ENCODE assay signal across 1 cellular context in genomic region chr14:36514278-36515104, GRCh38.
TF ChIP-seq lines count a peak whose summit lies in the region.

No MANE protein-coding gene starts in this region.

TF ChIP-seq in HepG2, 621 proteins besides CTCF, POLR2A, EP300 and RAD21 (continued from another document and continues in another):
- TF ChIP-seq, protein P1, sequence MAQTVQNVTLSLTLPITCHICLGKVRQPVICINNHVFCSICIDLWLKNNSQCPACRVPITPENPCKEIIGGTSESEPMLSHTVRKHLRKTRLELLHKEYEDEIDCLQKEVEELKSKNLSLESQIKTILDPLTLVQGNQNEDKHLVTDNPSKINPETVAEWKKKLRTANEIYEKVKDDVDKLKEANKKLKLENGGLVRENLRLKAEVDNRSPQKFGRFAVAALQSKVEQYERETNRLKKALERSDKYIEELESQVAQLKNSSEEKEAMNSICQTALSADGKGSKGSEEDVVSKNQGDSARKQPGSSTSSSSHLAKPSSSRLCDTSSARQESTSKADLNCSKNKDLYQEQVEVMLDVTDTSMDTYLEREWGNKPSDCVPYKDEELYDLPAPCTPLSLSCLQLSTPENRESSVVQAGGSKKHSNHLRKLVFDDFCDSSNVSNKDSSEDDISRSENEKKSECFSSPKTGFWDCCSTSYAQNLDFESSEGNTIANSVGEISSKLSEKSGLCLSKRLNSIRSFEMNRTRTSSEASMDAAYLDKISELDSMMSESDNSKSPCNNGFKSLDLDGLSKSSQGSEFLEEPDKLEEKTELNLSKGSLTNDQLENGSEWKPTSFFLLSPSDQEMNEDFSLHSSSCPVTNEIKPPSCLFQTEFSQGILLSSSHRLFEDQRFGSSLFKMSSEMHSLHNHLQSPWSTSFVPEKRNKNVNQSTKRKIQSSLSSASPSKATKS (CRISPR knock-in tag; IDR thresholded peaks at IDR 0.05): no peak
- 0 out of 2 replicates have a peak, but pooled peaks have one; percentile 29 for TF ChIP-seq TCF7 (IDR thresholded peaks at IDR 0.05; ENCODE audit: low read depth)
- TF ChIP-seq TMF1 (CRISPR knock-in tag; IDR thresholded peaks at IDR 0.05; ENCODE audit: low read depth): no peak
- no peak for TF ChIP-seq ZNF136 (CRISPR knock-in tag; IDR thresholded peaks at IDR 0.05; ENCODE audit: low read depth)
- TF ChIP-seq TFAP4 (IDR thresholded peaks at IDR 0.05; ENCODE audit: borderline replicate concordance, low read depth): no peak
- TF ChIP-seq, protein P2, sequence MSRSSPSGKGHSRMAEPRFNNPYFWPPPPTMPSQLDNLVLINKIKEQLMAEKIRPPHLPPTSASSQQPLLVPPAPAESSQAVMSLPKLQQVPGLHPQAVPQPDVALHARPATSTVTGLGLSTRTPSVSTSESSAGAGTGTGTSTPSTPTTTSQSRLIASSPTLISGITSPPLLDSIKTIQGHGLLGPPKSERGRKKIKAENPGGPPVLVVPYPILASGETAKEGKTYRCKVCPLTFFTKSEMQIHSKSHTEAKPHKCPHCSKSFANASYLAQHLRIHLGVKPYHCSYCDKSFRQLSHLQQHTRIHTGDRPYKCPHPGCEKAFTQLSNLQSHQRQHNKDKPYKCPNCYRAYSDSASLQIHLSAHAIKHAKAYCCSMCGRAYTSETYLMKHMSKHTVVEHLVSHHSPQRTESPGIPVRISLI (CRISPR knock-in tag; IDR thresholded peaks at IDR 0.05; ENCODE audit: borderline replicate concordance): no peak
- no peak for TF ChIP-seq BRD4 (CRISPR knock-in tag; IDR thresholded peaks at IDR 0.05)
- TF ChIP-seq SALL1 (CRISPR knock-in tag; IDR thresholded peaks at IDR 0.05): no peak
- no peak for TF ChIP-seq ZSCAN30 (CRISPR knock-in tag; IDR thresholded peaks at IDR 0.05)
- TF ChIP-seq ZNF740 (CRISPR knock-in tag; IDR thresholded peaks at IDR 0.05): no peak
- TF ChIP-seq EEA1 (CRISPR knock-in tag; IDR thresholded peaks at IDR 0.05; ENCODE audit: borderline replicate concordance): no peak
- peak; percentile 48; the same call in 1 of the 2 replicates for TF ChIP-seq ZNF446 (CRISPR knock-in tag; IDR thresholded peaks at IDR 0.05)
- TF ChIP-seq ZMYM4 (CRISPR knock-in tag; IDR thresholded peaks at IDR 0.05): no peak
- no peak for TF ChIP-seq ZNF350 (CRISPR knock-in tag; IDR thresholded peaks at IDR 0.05; ENCODE audit: borderline replicate concordance, low read depth)
- no peak for TF ChIP-seq ZNF17 (CRISPR knock-in tag; IDR thresholded peaks at IDR 0.05)
- no peak for TF ChIP-seq JARID2 (CRISPR knock-in tag; IDR thresholded peaks at IDR 0.05; ENCODE audit: insufficient replicate concordance)
- 0 out of 2 replicates have a peak, but pooled peaks have one; percentile 36 for TF ChIP-seq ZNF30 (CRISPR knock-in tag; IDR thresholded peaks at IDR 0.05)
- TF ChIP-seq NR2F1 (CRISPR knock-in tag; IDR thresholded peaks at IDR 0.05): no peak
- TF ChIP-seq EHMT2 (IDR thresholded peaks at IDR 0.05; ENCODE audit: borderline replicate concordance, low read depth, low read length): no peak
- TF ChIP-seq ZFY (CRISPR knock-in tag; IDR thresholded peaks at IDR 0.05): no peak
- TF ChIP-seq ZNF263 (CRISPR knock-in tag; IDR thresholded peaks at IDR 0.05): no peak
- TF ChIP-seq ISL2 (CRISPR knock-in tag; IDR thresholded peaks at IDR 0.05): no peak
- no peak for TF ChIP-seq RCOR2 (CRISPR knock-in tag; IDR thresholded peaks at IDR 0.05)
- peak; percentile 98 for TF ChIP-seq EZH2 (conservative IDR thresholded peaks at IDR 0.05; ENCODE audit: low read depth, low read length)
- no peak for TF ChIP-seq TSC22D2 (CRISPR knock-in tag; IDR thresholded peaks at IDR 0.05; ENCODE audit: borderline replicate concordance)
- TF ChIP-seq ZNF737 (CRISPR knock-in tag; IDR thresholded peaks at IDR 0.05; ENCODE audit: borderline replicate concordance): no peak
- TF ChIP-seq, protein P3, sequence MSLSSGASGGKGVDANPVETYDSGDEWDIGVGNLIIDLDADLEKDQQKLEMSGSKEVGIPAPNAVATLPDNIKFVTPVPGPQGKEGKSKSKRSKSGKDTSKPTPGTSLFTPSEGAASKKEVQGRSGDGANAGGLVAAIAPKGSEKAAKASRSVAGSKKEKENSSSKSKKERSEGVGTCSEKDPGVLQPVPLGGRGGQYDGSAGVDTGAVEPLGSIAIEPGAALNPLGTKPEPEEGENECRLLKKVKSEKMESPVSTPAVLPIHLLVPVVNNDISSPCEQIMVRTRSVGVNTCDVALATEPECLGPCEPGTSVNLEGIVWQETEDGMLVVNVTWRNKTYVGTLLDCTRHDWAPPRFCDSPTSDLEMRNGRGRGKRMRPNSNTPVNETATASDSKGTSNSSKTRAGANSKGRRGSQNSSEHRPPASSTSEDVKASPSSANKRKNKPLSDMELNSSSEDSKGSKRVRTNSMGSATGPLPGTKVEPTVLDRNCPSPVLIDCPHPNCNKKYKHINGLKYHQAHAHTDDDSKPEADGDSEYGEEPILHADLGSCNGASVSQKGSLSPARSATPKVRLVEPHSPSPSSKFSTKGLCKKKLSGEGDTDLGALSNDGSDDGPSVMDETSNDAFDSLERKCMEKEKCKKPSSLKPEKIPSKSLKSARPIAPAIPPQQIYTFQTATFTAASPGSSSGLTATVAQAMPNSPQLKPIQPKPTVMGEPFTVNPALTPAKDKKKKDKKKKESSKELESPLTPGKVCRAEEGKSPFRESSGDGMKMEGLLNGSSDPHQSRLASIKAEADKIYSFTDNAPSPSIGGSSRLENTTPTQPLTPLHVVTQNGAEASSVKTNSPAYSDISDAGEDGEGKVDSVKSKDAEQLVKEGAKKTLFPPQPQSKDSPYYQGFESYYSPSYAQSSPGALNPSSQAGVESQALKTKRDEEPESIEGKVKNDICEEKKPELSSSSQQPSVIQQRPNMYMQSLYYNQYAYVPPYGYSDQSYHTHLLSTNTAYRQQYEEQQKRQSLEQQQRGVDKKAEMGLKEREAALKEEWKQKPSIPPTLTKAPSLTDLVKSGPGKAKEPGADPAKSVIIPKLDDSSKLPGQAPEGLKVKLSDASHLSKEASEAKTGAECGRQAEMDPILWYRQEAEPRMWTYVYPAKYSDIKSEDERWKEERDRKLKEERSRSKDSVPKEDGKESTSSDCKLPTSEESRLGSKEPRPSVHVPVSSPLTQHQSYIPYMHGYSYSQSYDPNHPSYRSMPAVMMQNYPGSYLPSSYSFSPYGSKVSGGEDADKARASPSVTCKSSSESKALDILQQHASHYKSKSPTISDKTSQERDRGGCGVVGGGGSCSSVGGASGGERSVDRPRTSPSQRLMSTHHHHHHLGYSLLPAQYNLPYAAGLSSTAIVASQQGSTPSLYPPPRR (CRISPR knock-in tag; IDR thresholded peaks at IDR 0.05; ENCODE audit: borderline replicate concordance): 0 out of 2 replicates have a peak, but pooled peaks have one; percentile 3
- no peak for TF ChIP-seq THYN1 (CRISPR knock-in tag; IDR thresholded peaks at IDR 0.05; ENCODE audit: borderline replicate concordance, low read depth)
- no peak for TF ChIP-seq KAT7 (CRISPR knock-in tag; IDR thresholded peaks at IDR 0.05; ENCODE audit: borderline replicate concordance)
- no peak for TF ChIP-seq ELF3 (CRISPR knock-in tag; IDR thresholded peaks at IDR 0.05)
- no peak for TF ChIP-seq REST (IDR thresholded peaks at IDR 0.05; ENCODE audit: borderline replicate concordance in 1 of 2, low read depth in 1 of 2, low read length in 2 of 2)
- TF ChIP-seq RBAK (CRISPR knock-in tag; IDR thresholded peaks at IDR 0.05): peak; percentile 55; the same call in 1 of the 2 replicates
- no peak for TF ChIP-seq MBNL3 (CRISPR knock-in tag; conservative IDR thresholded peaks at IDR 0.05)
- no peak for TF ChIP-seq NFAT5 (CRISPR knock-in tag; IDR thresholded peaks at IDR 0.05)
- TF ChIP-seq YEATS4 (CRISPR knock-in tag; IDR thresholded peaks at IDR 0.05; ENCODE audit: borderline replicate concordance): no peak
- no peak for TF ChIP-seq CEBPB (IDR thresholded peaks at IDR 0.05; ENCODE audit: borderline replicate concordance, low read depth, low read length)
- TF ChIP-seq, protein P4, sequence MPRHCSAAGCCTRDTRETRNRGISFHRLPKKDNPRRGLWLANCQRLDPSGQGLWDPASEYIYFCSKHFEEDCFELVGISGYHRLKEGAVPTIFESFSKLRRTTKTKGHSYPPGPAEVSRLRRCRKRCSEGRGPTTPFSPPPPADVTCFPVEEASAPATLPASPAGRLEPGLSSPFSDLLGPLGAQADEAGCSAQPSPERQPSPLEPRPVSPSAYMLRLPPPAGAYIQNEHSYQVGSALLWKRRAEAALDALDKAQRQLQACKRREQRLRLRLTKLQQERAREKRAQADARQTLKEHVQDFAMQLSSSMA (CRISPR knock-in tag; IDR thresholded peaks at IDR 0.05): no peak
- TF ChIP-seq FUBP1 (CRISPR knock-in tag; IDR thresholded peaks at IDR 0.05; ENCODE audit: borderline replicate concordance): no peak
- no peak for TF ChIP-seq BRCA1 (CRISPR knock-in tag; IDR thresholded peaks at IDR 0.05)
